Comparison of ENCODE assay signal across 12 cellular contexts in the genomic region with DNA sequence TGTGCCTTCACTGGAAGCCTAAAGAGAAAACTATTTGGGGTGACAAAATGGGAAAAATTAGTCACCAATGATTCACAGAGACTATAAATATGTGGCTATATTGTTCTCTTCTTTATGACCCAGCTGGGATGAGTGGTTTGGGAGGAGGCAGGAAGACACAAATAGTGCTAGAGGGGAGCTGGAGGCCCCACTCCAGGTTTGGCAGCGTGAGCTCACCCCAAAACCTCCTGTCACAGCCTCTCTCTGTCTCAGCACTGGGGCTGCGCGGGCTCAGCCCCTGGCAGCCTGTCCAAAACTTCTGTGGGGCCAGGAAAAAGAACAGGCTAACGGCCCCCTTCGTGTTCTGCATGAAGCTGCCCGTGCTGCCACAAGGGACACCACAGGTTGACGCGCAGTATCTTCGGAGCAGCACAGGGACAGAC.
DNase-seq lines count a peak whose midpoint lies in the region; ATAC-seq lines count a peak whose summit lies in the region.
"Had no signal": no experiment of that assay in that cellular context is flagged by ENCODE, and none has a peak within 500 bp of the region (broad histone marks: within the 10 kb centered on the region; RNA-seq: fewer than 3 reads in every experiment).

No MANE protein-coding gene starts in this region.

- DNase-seq in COLO829 (ENCODE audit: low spot score), result peak; percentile 44
- peak; percentile 94 for DNase-seq in HCEC 1CT
- DNase-seq in astrocyte of the hippocampus (ENCODE audit: low read depth, low spot score), result peak; percentile 49
- peak; percentile 46 for DNase-seq in kidney tubule cell (ENCODE audit: low spot score)
- DNase-seq in activated CD4-positive, CD25-positive, alpha-beta regulatory T cell treated with anti-CD3 and anti-CD28 coated beads, Interleukin-2, amount 50 U/mL, for 72 hours, result no peak
- DNase-seq in ACHN, result no peak
- DNase-seq: heart right ventricle, NCI-H2029, psoas muscle, T-helper 2 cell, upper lobe of right lung had no signal

- ATAC-seq in GM19395 (IDR thresholded peaks at IDR 0.05; ENCODE audit: unreplicated experiment), result no peak
- ATAC-seq: heart right ventricle, psoas muscle, upper lobe of right lung had no signal

- in situ Hi-C loops in ACHN (cut with HindIII; ENCODE audit: low pct_ligation_motif_present, low pct_unique_long_range_greater_than_20kb, low sequenced_read_pairs), result no loop called here

Comparison
In these comparisons a context has a peak if more than half of its experiments do, and no peak if none do; other contexts are left out.
1. DNase-seq: peak in COLO829 (single experiment), HCEC 1CT (single experiment), astrocyte of the hippocampus (single experiment) and kidney tubule cell (single experiment); none in activated CD4-positive, CD25-positive, alpha-beta regulatory T cell treated with anti-CD3 and anti-CD28 coated beads, Interleukin-2, amount 50 U/mL, for 72 hours (single experiment) and ACHN (single experiment).